27 cellular contexts compared by ENCODE assay signal in genomic region chr2:46410273-46411244, GRCh38.
DNase-seq lines count a peak whose midpoint lies in the region; ATAC-seq and TF ChIP-seq lines count a peak whose summit lies in the region.
"Had no signal": no experiment of that assay in that cellular context is flagged by ENCODE, and none has a peak within 500 bp of the region (broad histone marks: within the 10 kb centered on the region; RNA-seq: fewer than 3 reads in every experiment).

No MANE protein-coding gene starts in this region.

- 55 to 69% methylated on average over 9 to 10 of the region's 10 CpGs for WGBS in thyroid gland, 2 donors
- WGBS in gastroesophageal sphincter (ENCODE audit: low coverage in 1 of 2), 2 donors, result 86 to 94% methylated on average over 5 to 6 of the region's 10 CpGs

- H3K9me3 ChIP-seq in RWPE2 (ENCODE audit: severe bottlenecking) (no peaks in the 10 kb centered on the region), left lung (no peaks in the 10 kb centered on the region), thyroid gland (no peaks in the 10 kb centered on the region), gastroesophageal sphincter (no peaks in the 10 kb centered on the region)
- H3K9me3 ChIP-seq: testis had no signal

- no peaks in the 10 kb centered on the region for H3K27me3 ChIP-seq in RWPE2 (ENCODE audit: insufficient read depth, poor library complexity, severe bottlenecking)
- no peaks in the 10 kb centered on the region for H3K27me3 ChIP-seq in left lung
- H3K27me3 ChIP-seq in thyroid gland, result no peaks in the 10 kb centered on the region
- H3K27me3 ChIP-seq in gastroesophageal sphincter, result no peaks in the 10 kb centered on the region
- H3K27me3 ChIP-seq: testis had no signal

- H3K36me3 ChIP-seq in RWPE2 (ENCODE audit: low read depth) (no peaks in the 10 kb centered on the region), left lung (no peaks in the 10 kb centered on the region), thyroid gland (no peaks in the 10 kb centered on the region), gastroesophageal sphincter (no peaks in the 10 kb centered on the region)

- DNase-seq in DMS53 (lab: John Stamatoyannopoulos, UW) (peak; percentile 24), DMS53 treated with DMSO at 0.1 percent for 48 hours (lab: John Stamatoyannopoulos, UW; ENCODE audit: unreplicated experiment) (no peak), RWPE2 (ENCODE audit: low spot score) (no peak), left lung (no peak), thyroid gland (peak; percentile 87 to 89), activated T-cell treated with anti-CD3 and anti-CD28 coated beads for 4 hours (no peak)
- no peak for DNase-seq in NK-92 treated with Interleukin-12 subunit alpha and Interleukin-12 subunit beta, amount 100 ng/mL, for 24 hours (lab: John Stamatoyannopoulos, UW)
- DNase-seq: activated CD4-positive, alpha-beta memory T cell treated with anti-CD3 and anti-CD28 coated beads for 36 hours; activated CD4-positive, CD25-positive, alpha-beta regulatory T cell; activated CD8-positive, alpha-beta memory T cell treated with anti-CD3 and anti-CD28 coated beads, Interleukin-2, amount 50 U/mL, for 48 hours; anterior cingulate cortex; caudate nucleus; CD4-positive, alpha-beta memory T cell; DMS 273 treated with DMSO at 0.1 percent for 48 hours; GF-D8; kidney; naive B cell; NCI-H1048; NCI-H748 treated with DMSO at 0.1 percent for 48 hours; SHP77; stimulated activated CD4-positive, alpha-beta T cell treated with anti-CD3 and anti-CD28 coated beads, Interleukin-2, amount 100 ng/mL, for 48 hours; SW 1271; T1000; testis had no signal

- intact Hi-C loops in left lung (cut with DNase I) (no loop called here), thyroid gland (cut with DNase I) (no loop called here)

- H3K4me3 ChIP-seq in RWPE2 (ENCODE audit: severe bottlenecking) (no peak overlapping the region), left lung (no peak overlapping the region), thyroid gland (replicated peaks in 1 of 3) (no peak overlapping the region), gastroesophageal sphincter (no peak overlapping the region)
- H3K4me3 ChIP-seq: testis had no signal

- H3K4me1 ChIP-seq in RWPE2 (ENCODE audit: insufficient read depth, poor library complexity, severe bottlenecking), result peaks cover 30% of the 10 kb centered on the region
- H3K4me1 ChIP-seq in left lung, result peaks cover 3 to 11% of the 10 kb centered on the region in 2 donors
- peaks cover 17 to 23% of the 10 kb centered on the region in 2 donors for H3K4me1 ChIP-seq in thyroid gland
- peaks cover 0 to 6% (median 0%) of the 10 kb centered on the region in 3 donors for H3K4me1 ChIP-seq in gastroesophageal sphincter
- H3K4me1 ChIP-seq: testis had no signal

- H3K27ac ChIP-seq in RWPE2 (ENCODE audit: poor library complexity, severe bottlenecking), result peak overlapping the region; percentile 72
- H3K27ac ChIP-seq in left lung, result peak overlapping the region; percentile 65 to 75
- peak overlapping the region; percentile 90 to 99 (median 98) for H3K27ac ChIP-seq in thyroid gland
- no peak overlapping the region for H3K27ac ChIP-seq in gastroesophageal sphincter
- H3K27ac ChIP-seq: testis had no signal

- TF ChIP-seq CTCF in RWPE2 (IDR thresholded peaks at IDR 0.05; ENCODE audit: poor library complexity, severe bottlenecking) (no peak), left lung (IDR thresholded peaks at IDR 0.05) (no peak), thyroid gland (IDR thresholded peaks at IDR 0.05) (no peak), gastroesophageal sphincter (IDR thresholded peaks at IDR 0.05) (no peak)

- TF ChIP-seq POLR2A in thyroid gland (IDR thresholded peaks at IDR 0.05), result peak in 1 of 2 donors; percentile 28
- TF ChIP-seq POLR2A in gastroesophageal sphincter (IDR thresholded peaks at IDR 0.05), result no peak

- no peak for ATAC-seq in RWPE2 (ENCODE audit: low read depth)
- peak; percentile 52 for ATAC-seq in left lung
- no peak for ATAC-seq in gastroesophageal sphincter
- ATAC-seq: activated naive CD4-positive, alpha-beta T cell treated with anti-CD3 and anti-CD28 coated beads, Interleukin-2, amount 50 U/mL, for 72 hours; stimulated activated effector memory CD8-positive, alpha-beta T cell treated with anti-CD3 and anti-CD28 coated beads, Interleukin-12 subunit alpha, Interleukin-12 subunit beta, amount 100 ng/mL, for 72 hours had no signal

- TF ChIP-seq EP300 in gastroesophageal sphincter (IDR thresholded peaks at IDR 0.05), result no peak

Comparison
In these comparisons a context has a peak if more than half of its experiments do, and no peak if none do; other contexts are left out.
1. DNase-seq: peak in DMS53 (single experiment) and thyroid gland (2 of 2); none in DMS53 treated with DMSO at 0.1 percent for 48 hours (single experiment), RWPE2 (single experiment), left lung (0 of 2), activated T-cell treated with anti-CD3 and anti-CD28 coated beads for 4 hours (single experiment) and NK-92 treated with Interleukin-12 subunit alpha and Interleukin-12 subunit beta, amount 100 ng/mL, for 24 hours (single experiment).
2. H3K27ac ChIP-seq: peak in RWPE2 (single experiment), left lung (2 of 2) and thyroid gland (3 of 3); none in gastroesophageal sphincter (0 of 4).